Comparison of ENCODE assay signal across 2 cellular contexts in the genomic region with DNA sequence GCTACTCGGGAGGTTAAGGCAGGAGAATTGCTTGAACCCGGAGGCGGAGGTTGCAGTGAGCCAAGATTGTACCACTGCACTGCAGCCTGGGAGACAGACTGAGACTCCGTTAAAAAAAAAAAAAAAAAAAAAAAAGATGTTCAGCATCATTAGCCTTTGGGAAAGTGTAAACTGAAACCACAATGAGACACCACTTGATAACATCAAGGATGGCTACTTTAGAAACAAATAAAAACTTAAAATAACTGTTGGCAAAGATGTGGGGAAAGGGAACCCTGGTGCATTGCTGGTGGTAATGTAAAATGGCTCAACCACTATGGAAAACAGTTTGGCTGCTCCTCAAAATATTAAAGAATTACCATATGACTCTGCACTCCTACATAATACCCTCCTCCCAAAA.
TF ChIP-seq lines count a peak whose summit lies in the region.

No MANE protein-coding gene starts in this region.

TF ChIP-seq in SK-N-SH, 30 proteins besides CTCF, POLR2A, EP300 and RAD21 (continued from another document):
- TF ChIP-seq, protein P1, sequence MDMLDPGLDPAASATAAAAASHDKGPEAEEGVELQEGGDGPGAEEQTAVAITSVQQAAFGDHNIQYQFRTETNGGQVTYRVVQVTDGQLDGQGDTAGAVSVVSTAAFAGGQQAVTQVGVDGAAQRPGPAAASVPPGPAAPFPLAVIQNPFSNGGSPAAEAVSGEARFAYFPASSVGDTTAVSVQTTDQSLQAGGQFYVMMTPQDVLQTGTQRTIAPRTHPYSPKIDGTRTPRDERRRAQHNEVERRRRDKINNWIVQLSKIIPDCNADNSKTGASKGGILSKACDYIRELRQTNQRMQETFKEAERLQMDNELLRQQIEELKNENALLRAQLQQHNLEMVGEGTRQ (IDR thresholded peaks at IDR 0.05; ENCODE audit: borderline replicate concordance, low read depth, low read length): no peak
- no peak for TF ChIP-seq GABPA (IDR thresholded peaks at IDR 0.05; ENCODE audit: low read depth)

TF ChIP-seq in SK-N-SH treated with all-trans-retinoic acid at 6 μM for 48 hours, 23 proteins besides CTCF, POLR2A, EP300 and RAD21 (continued from another document):
- TF ChIP-seq, protein P2, sequence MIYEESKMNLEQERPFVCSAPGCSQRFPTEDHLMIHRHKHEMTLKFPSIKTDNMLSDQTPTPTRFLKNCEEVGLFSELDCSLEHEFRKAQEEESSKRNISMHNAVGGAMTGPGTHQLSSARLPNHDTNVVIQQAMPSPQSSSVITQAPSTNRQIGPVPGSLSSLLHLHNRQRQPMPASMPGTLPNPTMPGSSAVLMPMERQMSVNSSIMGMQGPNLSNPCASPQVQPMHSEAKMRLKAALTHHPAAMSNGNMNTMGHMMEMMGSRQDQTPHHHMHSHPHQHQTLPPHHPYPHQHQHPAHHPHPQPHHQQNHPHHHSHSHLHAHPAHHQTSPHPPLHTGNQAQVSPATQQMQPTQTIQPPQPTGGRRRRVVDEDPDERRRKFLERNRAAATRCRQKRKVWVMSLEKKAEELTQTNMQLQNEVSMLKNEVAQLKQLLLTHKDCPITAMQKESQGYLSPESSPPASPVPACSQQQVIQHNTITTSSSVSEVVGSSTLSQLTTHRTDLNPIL (CRISPR knock-in tag; IDR thresholded peaks at IDR 0.05; ENCODE audit: low read depth): no peak
- TF ChIP-seq OSR1 (CRISPR knock-in tag; IDR thresholded peaks at IDR 0.05) (no peak), ESRRG (CRISPR knock-in tag; IDR thresholded peaks at IDR 0.05) (no peak)
